Comparison of ENCODE assay signal across 15 cellular contexts in the genomic region with DNA sequence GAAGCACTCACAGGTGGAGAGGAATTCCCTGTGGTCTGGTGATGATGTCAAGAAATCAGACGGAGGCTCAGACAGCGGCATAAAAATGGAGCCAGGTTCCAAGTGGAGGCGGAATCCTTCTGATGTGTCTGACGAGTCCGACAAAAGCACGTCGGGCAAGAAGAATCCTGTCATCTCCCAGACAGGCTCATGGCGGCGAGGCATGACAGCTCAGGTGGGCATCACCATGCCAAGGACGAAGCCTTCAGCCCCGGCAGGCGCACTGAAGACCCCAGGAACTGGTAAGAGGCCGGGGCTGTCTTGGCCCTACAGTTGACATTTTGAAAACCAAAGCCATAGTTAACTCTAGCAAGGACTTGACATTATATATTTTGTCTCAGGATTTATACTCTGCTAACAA.
DNase-seq lines count a peak whose midpoint lies in the region; ATAC-seq and TF ChIP-seq lines count a peak whose summit lies in the region.
"Had no signal": no experiment of that assay in that cellular context is flagged by ENCODE, and none has a peak within 500 bp of the region (broad histone marks: within the 10 kb centered on the region; RNA-seq: fewer than 3 reads in every experiment).

No MANE protein-coding gene starts in this region.

- H3K79me2 ChIP-seq in trophoblast cell (ENCODE audit: control insufficient read depth, insufficient read depth, low read length, poor library complexity) = peaks cover 11% of the 10 kb centered on the region

- H2AFZ ChIP-seq in trophoblast cell (ENCODE audit: insufficient read depth, low read length, poor library complexity) = no peak overlapping the region

- no peaks in the 10 kb centered on the region for H3K36me3 ChIP-seq in BLaER1
- H3K36me3 ChIP-seq in ascending aorta = peaks cover 45 to 68% of the 10 kb centered on the region in 2 donors
- peaks cover 24 to 37% of the 10 kb centered on the region in 2 experiments for H3K36me3 ChIP-seq in trophoblast cell (ENCODE audit: control insufficient read depth in 1 of 2, insufficient read depth in 2 of 2, low read length in 2 of 2)

- no peak overlapping the region for H4K8ac ChIP-seq in trophoblast cell (ENCODE audit: low read depth, low read length)

- H3K9me3 ChIP-seq in right cardiac atrium (ENCODE audit: control insufficient read depth, low read length) = no peaks in the 10 kb centered on the region
- no peaks in the 10 kb centered on the region for H3K9me3 ChIP-seq in BLaER1
- no peaks in the 10 kb centered on the region for H3K9me3 ChIP-seq in ascending aorta
- no peaks in the 10 kb centered on the region for H3K9me3 ChIP-seq in trophoblast cell (ENCODE audit: insufficient read depth, low read depth, low read length)

- H3K23ac ChIP-seq in trophoblast cell (ENCODE audit: low read length) = no peak overlapping the region

- H2AK5ac ChIP-seq in trophoblast cell (ENCODE audit: low read length) = peak overlapping the region; percentile 88

- peaks cover 33% of the 10 kb centered on the region for H3K79me1 ChIP-seq in trophoblast cell (ENCODE audit: low read length)

- ATAC-seq in Right ventricle myocardium inferior (no peak), right cardiac atrium (no peak), GM19397 (IDR thresholded peaks at IDR 0.05; ENCODE audit: unreplicated experiment) (no peak)
- ATAC-seq: GM12878 had no signal

- H4K20me1 ChIP-seq in BLaER1 = no peaks in the 10 kb centered on the region

- H2BK5ac ChIP-seq in trophoblast cell (ENCODE audit: low read depth, low read length, poor library complexity) = peak overlapping the region; percentile 58

- peak overlapping the region; percentile 57; the same call in 1 of the 2 replicates for H3K4me2 ChIP-seq in BLaER1
- H3K4me2 ChIP-seq in trophoblast cell (ENCODE audit: low read length) = no peak overlapping the region

- no peak for TF ChIP-seq CTCF in ascending aorta (IDR thresholded peaks at IDR 0.05)

- H2BK120ac ChIP-seq in trophoblast cell (ENCODE audit: insufficient read depth, low read length, poor library complexity) = peak overlapping the region; percentile 68

- intact Hi-C loops in Right ventricle myocardium inferior (cut with DNase I) (loop anchor here (2.0 kb wide), 1 partner anchor 35 kb away; no protein-coding TSS in a partner anchor), right cardiac atrium (cut with DNase I) (no loop called here), ascending aorta (cut with DNase I) (no loop called here)

- WGBS in right cardiac atrium = 92% methylated on average over 13 of the region's 13 CpGs
- WGBS in trophoblast cell (ENCODE audit: extremely low coverage, insufficient coverage, insufficient read length) = no CpG with 5 or more reads among the region's 13 CpGs

- peak overlapping the region; percentile 64 for H4K91ac ChIP-seq in trophoblast cell (ENCODE audit: low read depth, low read length)

- H3K4me1 ChIP-seq in right cardiac atrium (ENCODE audit: control insufficient read depth, insufficient read depth, low read length) (peaks cover 8% of the 10 kb centered on the region), BLaER1 (peaks cover 53% of the 10 kb centered on the region), ascending aorta (peaks cover 5 to 16% of the 10 kb centered on the region in 2 donors), trophoblast cell (ENCODE audit: control insufficient read depth in 1 of 2, insufficient read depth in 2 of 2, low read length in 2 of 2) (peaks cover 29 to 36% of the 10 kb centered on the region in 2 experiments)

- H3K4ac ChIP-seq in trophoblast cell (ENCODE audit: low read depth, low read length) = no peak overlapping the region

- no peaks in the 10 kb centered on the region for H3K27me3 ChIP-seq in right cardiac atrium (ENCODE audit: control insufficient read depth, insufficient read depth)
- no peaks in the 10 kb centered on the region for H3K27me3 ChIP-seq in BLaER1
- no peaks in the 10 kb centered on the region for H3K27me3 ChIP-seq in ascending aorta
- H3K27me3 ChIP-seq in trophoblast cell (ENCODE audit: insufficient read depth, low read length) = no peaks in the 10 kb centered on the region

- H3K9ac ChIP-seq in BLaER1 (no peak overlapping the region), trophoblast cell (ENCODE audit: low read length) (no peak overlapping the region)

- peak overlapping the region; percentile 92 for H3K18ac ChIP-seq in trophoblast cell (ENCODE audit: low read length)

- peak overlapping the region; percentile 55 for H3K14ac ChIP-seq in trophoblast cell (ENCODE audit: low read length)

- H4K12ac ChIP-seq in trophoblast cell (ENCODE audit: low read depth, low read length) = no peak overlapping the region

- peak; percentile 56 for DNase-seq in Right ventricle myocardium inferior (ENCODE audit: missing footprints)
- DNase-seq in right cardiac atrium = no peak
- no peak for DNase-seq in ascending aorta (ENCODE audit: low spot score in 2 of 2)
- no peak for DNase-seq in trophoblast cell
- no peak for DNase-seq in activated CD4-positive, alpha-beta T cell treated with anti-CD3 and anti-CD28 coated beads for 48 hours
- DNase-seq: 8988T; AML-193; C1 segment of cervical spinal cord; CD4-positive, alpha-beta T cell; DMS79; GOT3; H9 had no signal

- H2BK12ac ChIP-seq in trophoblast cell (ENCODE audit: low read length) = peak overlapping the region; percentile 83

- no peak overlapping the region for H3K27ac ChIP-seq in right cardiac atrium (ENCODE audit: low read length)
- H3K27ac ChIP-seq in BLaER1 = no peak overlapping the region
- peak overlapping the region; percentile 2 to 19 for H3K27ac ChIP-seq in ascending aorta
- peak overlapping the region; percentile 91 for H3K27ac ChIP-seq in trophoblast cell (ENCODE audit: low read depth, low read length)

- H3K4me3 ChIP-seq in right cardiac atrium (ENCODE audit: low read length) = no peak overlapping the region
- no peak overlapping the region for H3K4me3 ChIP-seq in BLaER1
- H3K4me3 ChIP-seq in ascending aorta = no peak overlapping the region
- H3K4me3 ChIP-seq in trophoblast cell (ENCODE audit: low read depth, low read length) = no peak overlapping the region
- H3K4me3 ChIP-seq: GM12878 had no signal

Comparison
In these comparisons a context has a peak if more than half of its experiments do, and no peak if none do; other contexts are left out.
1. H3K27ac ChIP-seq: peak in ascending aorta (2 of 2) and trophoblast cell (single experiment); none in right cardiac atrium (single experiment) and BLaER1 (single experiment).